17 cellular contexts compared by ENCODE assay signal in the genomic region with DNA sequence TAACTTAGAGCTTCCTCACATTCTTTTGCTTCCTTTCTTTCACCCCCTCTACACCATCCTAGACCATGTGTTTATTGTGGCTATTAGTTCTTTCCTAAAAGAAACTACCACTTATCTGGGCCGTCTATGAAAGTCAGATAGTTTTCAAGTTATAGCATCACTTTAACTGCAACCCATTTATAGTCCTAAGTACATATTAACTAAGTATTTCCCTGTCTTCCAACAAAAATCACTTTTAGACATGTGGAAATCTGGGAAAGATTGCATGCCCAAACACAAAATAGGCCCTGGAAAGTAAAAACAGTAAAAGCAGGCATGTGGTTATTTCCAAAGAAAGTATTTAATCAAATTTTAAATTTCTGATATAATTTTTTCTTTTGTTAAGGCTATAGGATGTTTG. TPM values are rescaled to one million over a fixed set of nuclear protein-coding genes. Genes with fewer than 3 reads are reported as not detected.
DNase-seq lines count a peak whose midpoint lies in the region; ATAC-seq, FAIRE-seq and TF ChIP-seq lines count a peak whose summit lies in the region.
"Had no signal": no experiment of that assay in that cellular context is flagged by ENCODE, and none has a peak within 500 bp of the region (broad histone marks: within the 10 kb centered on the region; RNA-seq: fewer than 3 reads in every experiment).

No MANE protein-coding gene starts in this region.

- H3K4me3 Mint-ChIP-seq in activated CD8-positive, alpha-beta T cell treated with anti-CD3 and anti-CD28 coated beads for 36 hours, result no peak overlapping the region
- H3K4me3 Mint-ChIP-seq in activated CD8-positive, alpha-beta T cell treated with anti-CD3 and anti-CD28 coated beads, Interleukin-2, amount 10 ng/mL, durations not matched to agents 7 days and 5 days, result no peak overlapping the region
- H3K4me3 Mint-ChIP-seq in effector memory CD8-positive, alpha-beta T cell, result peak overlapping the region; percentile 93

- no peak overlapping the region for H3K9ac ChIP-seq in OCI-LY1 (ENCODE audit: low read length)

- H3F3A ChIP-seq in OCI-LY1 (ENCODE audit: insufficient read depth, low read length), result no peaks in the 10 kb centered on the region

- peaks cover 71% of the 10 kb centered on the region for H3K4me1 Mint-ChIP-seq in activated CD8-positive, alpha-beta T cell treated with anti-CD3 and anti-CD28 coated beads for 36 hours (ENCODE audit: low read depth)
- H3K4me1 Mint-ChIP-seq in activated CD8-positive, alpha-beta T cell treated with anti-CD3 and anti-CD28 coated beads, Interleukin-2, amount 10 ng/mL, durations not matched to agents 7 days and 5 days (ENCODE audit: low read depth), result peaks cover 78% of the 10 kb centered on the region
- H3K4me1 Mint-ChIP-seq in effector memory CD8-positive, alpha-beta T cell (ENCODE audit: low read depth in 2 of 2), result peaks cover 49 to 85% of the 10 kb centered on the region in 2 donors

- intact Hi-C loops in activated CD8-positive, alpha-beta T cell treated with anti-CD3 and anti-CD28 coated beads for 36 hours (cut with micrococcal nuclease), result loop anchor here (5.0 kb wide), 2 partner anchors 48 to 188 kb away; no protein-coding TSS in a partner anchor
- intact Hi-C loops in stomach (cut with DNase I; ENCODE audit: low total_unique reads) (no loop called here), Right ventricle myocardium superior (cut with DNase I) (no loop called here)

- no peak overlapping the region for H2AFZ ChIP-seq in OCI-LY1 (ENCODE audit: low read length)

- H3K79me2 ChIP-seq in OCI-LY1 (ENCODE audit: insufficient read depth, low read length), result peaks cover 92% of the 10 kb centered on the region

- WGBS in stomach, 5 donors, result 3 to 16% (median 6%) methylated on average over 1 of the region's 1 CpG

- peak overlapping the region; percentile 90 for H3K4me2 ChIP-seq in OCI-LY1 (ENCODE audit: low read length)

- H3K4me1 ChIP-seq in OCI-LY1 (ENCODE audit: insufficient read depth, low read length, severe bottlenecking), result peaks cover 59% of the 10 kb centered on the region
- H3K4me1 ChIP-seq in stomach, result peaks cover 63 to 89% (median 82%) of the 10 kb centered on the region in 4 donors

- no peaks in the 10 kb centered on the region for H3K27me3 ChIP-seq in OCI-LY1 (ENCODE audit: insufficient read depth, low read length)
- H3K27me3 ChIP-seq in stomach, result no peaks in the 10 kb centered on the region

- peaks cover 18% of the 10 kb centered on the region for H3K36me3 Mint-ChIP-seq in activated CD8-positive, alpha-beta T cell treated with anti-CD3 and anti-CD28 coated beads for 36 hours (ENCODE audit: low read depth)
- peaks cover 49% of the 10 kb centered on the region for H3K36me3 Mint-ChIP-seq in activated CD8-positive, alpha-beta T cell treated with anti-CD3 and anti-CD28 coated beads, Interleukin-2, amount 10 ng/mL, durations not matched to agents 7 days and 5 days (ENCODE audit: low read depth)
- peaks cover 88% of the 10 kb centered on the region for H3K36me3 Mint-ChIP-seq in effector memory CD8-positive, alpha-beta T cell (ENCODE audit: insufficient read depth)

- no peaks in the 10 kb centered on the region for H3K9me3 ChIP-seq in OCI-LY1 (ENCODE audit: low read length)
- H3K9me3 ChIP-seq in stomach, result no peaks in the 10 kb centered on the region

- no peak overlapping the region for H3K4me3 ChIP-seq in OCI-LY1 (ENCODE audit: low read depth, low read length, poor library complexity, severe bottlenecking)
- H3K4me3 ChIP-seq in stomach, result no peak overlapping the region

- TF ChIP-seq EP300 in stomach (IDR thresholded peaks at IDR 0.05), result no peak

- TF ChIP-seq CTCF in activated CD8-positive, alpha-beta T cell treated with anti-CD3 and anti-CD28 coated beads for 36 hours (IDR thresholded peaks at IDR 0.05), result no peak
- TF ChIP-seq CTCF in OCI-LY1 (IDR thresholded peaks at IDR 0.05; ENCODE audit: low read length) (no peak), stomach (IDR thresholded peaks at IDR 0.05) (no peak)

- H4K20me1 ChIP-seq in OCI-LY1 (ENCODE audit: insufficient read depth, low read length), result 0 out of 2 replicates have a peak, but pooled peaks cover 2% of the 10 kb centered on the region

- no peaks in the 10 kb centered on the region for H3K27me3 Mint-ChIP-seq in activated CD8-positive, alpha-beta T cell treated with anti-CD3 and anti-CD28 coated beads for 36 hours
- no peaks in the 10 kb centered on the region for H3K27me3 Mint-ChIP-seq in activated CD8-positive, alpha-beta T cell treated with anti-CD3 and anti-CD28 coated beads, Interleukin-2, amount 10 ng/mL, durations not matched to agents 7 days and 5 days (ENCODE audit: low read depth)
- H3K27me3 Mint-ChIP-seq in effector memory CD8-positive, alpha-beta T cell, result no peaks in the 10 kb centered on the region

- H3K27ac ChIP-seq in OCI-LY1 (ENCODE audit: low read depth, low read length, poor library complexity, severe bottlenecking), result no peak overlapping the region
- H3K27ac ChIP-seq in stomach, result peak overlapping the region in 3 of 5 donors; percentile 7 to 97 (median 62)

- H3K9me3 Mint-ChIP-seq in activated CD8-positive, alpha-beta T cell treated with anti-CD3 and anti-CD28 coated beads for 36 hours, result no peaks in the 10 kb centered on the region
- H3K9me3 Mint-ChIP-seq in activated CD8-positive, alpha-beta T cell treated with anti-CD3 and anti-CD28 coated beads, Interleukin-2, amount 10 ng/mL, durations not matched to agents 7 days and 5 days (ENCODE audit: insufficient read depth), result no peaks in the 10 kb centered on the region
- no peaks in the 10 kb centered on the region for H3K9me3 Mint-ChIP-seq in effector memory CD8-positive, alpha-beta T cell

- POLR2A ChIA-PET in activated CD8-positive, alpha-beta T cell treated with anti-CD3 and anti-CD28 coated beads for 36 hours (lab: Charles Lee), result interaction anchor here (0.6 to 2.0 kb wide), 3 partner anchors 9 to 341 kb away, joined by 3 to 7 read pairs (median 3); no protein-coding TSS in a partner anchor
- POLR2A ChIA-PET in activated CD8-positive, alpha-beta T cell treated with anti-CD3 and anti-CD28 coated beads, Interleukin-2, amount 10 ng/mL, durations not matched to agents 7 days and 5 days (lab: Charles Lee), result interaction anchor here (0.6 kb wide), 1 partner anchor 171 kb away, joined by 3 read pairs; no protein-coding TSS in a partner anchor

- CTCF ChIA-PET in activated CD8-positive, alpha-beta T cell treated with anti-CD3 and anti-CD28 coated beads for 36 hours (lab: Charles Lee), result interaction anchor here (1.1 to 2.0 kb wide), 4 partner anchors 13 to 72 kb away, joined by 3 to 8 read pairs (median 4); no protein-coding TSS in a partner anchor
- CTCF ChIA-PET in activated CD8-positive, alpha-beta T cell treated with anti-CD3 and anti-CD28 coated beads, Interleukin-2, amount 10 ng/mL, durations not matched to agents 7 days and 5 days (lab: Charles Lee), result interaction anchor here (1.4 to 2.2 kb wide), 3 partner anchors 35 to 443 kb away, joined by 3 to 11 read pairs (median 7); no protein-coding TSS in a partner anchor

- peaks cover 86% of the 10 kb centered on the region for H3K36me3 ChIP-seq in OCI-LY1 (ENCODE audit: insufficient read depth, low read length)
- H3K36me3 ChIP-seq in stomach, result peaks cover 0 to 6% (median 1%) of the 10 kb centered on the region in 4 donors

- TF ChIP-seq POLR2A in stomach (IDR thresholded peaks at IDR 0.05) (no peak), H54 (IDR thresholded peaks at IDR 0.05; ENCODE audit: low read depth, low read length) (no peak)

- no peak for ATAC-seq in activated CD8-positive, alpha-beta T cell treated with anti-CD3 and anti-CD28 coated beads for 36 hours
- ATAC-seq in activated CD8-positive, alpha-beta T cell treated with anti-CD3 and anti-CD28 coated beads, Interleukin-2, amount 10 ng/mL, durations not matched to agents 7 days and 5 days, result no peak
- no peak for ATAC-seq in effector memory CD8-positive, alpha-beta T cell (replicated peaks)
- no peak for ATAC-seq in Right ventricle myocardium superior (ENCODE audit: poor library complexity)

- no peak for DNase-seq in activated CD8-positive, alpha-beta T cell treated with anti-CD3 and anti-CD28 coated beads for 36 hours
- DNase-seq in activated CD8-positive, alpha-beta T cell treated with anti-CD3 and anti-CD28 coated beads, Interleukin-2, amount 10 ng/mL, durations not matched to agents 7 days and 5 days, result no peak
- DNase-seq in effector memory CD8-positive, alpha-beta T cell, result no peak
- no peak for DNase-seq in stomach
- DNase-seq in H54 (ENCODE audit: insufficient read length, low spot score), result no peak
- no peak for DNase-seq in Right ventricle myocardium superior
- no peak for DNase-seq in NCI-H524 (lab: John Stamatoyannopoulos, UW)
- DNase-seq: 8988T; activated CD4-positive, alpha-beta T cell treated with anti-CD3 and anti-CD28 coated beads, Interleukin-2, amount 50 U/mL, for 48 hours; activated gamma-delta T cell treated with Interleukin-2 at 50 U/mL for 16 hours; COR-L47; GDM1; NCI-H2081 treated with DMSO at 0.1 percent for 48 hours; retina; SIG-M5; stimulated activated CD4-positive, alpha-beta T cell treated with anti-CD3 and anti-CD28 coated beads, Interleukin-1b, Interleukin-23, amount 100 ng/mL, for 48 hours had no signal

- H3K27ac Mint-ChIP-seq in activated CD8-positive, alpha-beta T cell treated with anti-CD3 and anti-CD28 coated beads for 36 hours, result peak overlapping the region; percentile 62
- H3K27ac Mint-ChIP-seq in activated CD8-positive, alpha-beta T cell treated with anti-CD3 and anti-CD28 coated beads, Interleukin-2, amount 10 ng/mL, durations not matched to agents 7 days and 5 days, result no peak overlapping the region
- H3K27ac Mint-ChIP-seq in effector memory CD8-positive, alpha-beta T cell, result peak overlapping the region in 1 of 2 donors; percentile 75

- no peaks in the 10 kb centered on the region for H3K9me2 ChIP-seq in OCI-LY1 (ENCODE audit: low read depth, low read length)

- no peak for FAIRE-seq in H54 (lab: Jason Lieb, UNC)

RNA-seq across cellular contexts. Expression of a gene that starts 5.5 kb away (rescaled TPM):
- total RNA-seq in activated CD8-positive, alpha-beta T cell treated with anti-CD3 and anti-CD28 coated beads for 36 hours, result 1 to 10 TPM; 7.7 to 8.1 TPM
- 10 to 100 TPM; 17.3 to 17.6 TPM for total RNA-seq in activated CD8-positive, alpha-beta T cell treated with anti-CD3 and anti-CD28 coated beads, Interleukin-2, amount 10 ng/mL, durations not matched to agents 7 days and 5 days
- total RNA-seq in stomach, result 10 to 100 TPM in 3 of 5 donors, 1 to 10 TPM in 2; 2.3 to 43.1 (median 21.4) TPM
- 10 to 100 TPM in 2 of 3 donors, 1 to 10 TPM in 1; 9.9 to 16.0 (median 11.4) TPM for polyA plus RNA-seq in stomach
- 12.2 TPM for total RNA-seq in Right ventricle myocardium superior

Comparison
In these comparisons a context has a peak if more than half of its experiments do, and no peak if none do; other contexts are left out.
1. H3K4me3 Mint-ChIP-seq: peak in effector memory CD8-positive, alpha-beta T cell (2 of 2); none in activated CD8-positive, alpha-beta T cell treated with anti-CD3 and anti-CD28 coated beads for 36 hours (single experiment) and activated CD8-positive, alpha-beta T cell treated with anti-CD3 and anti-CD28 coated beads, Interleukin-2, amount 10 ng/mL, durations not matched to agents 7 days and 5 days (single experiment).